Comparison of ENCODE assay signal across 8 cellular contexts in the genomic region with DNA sequence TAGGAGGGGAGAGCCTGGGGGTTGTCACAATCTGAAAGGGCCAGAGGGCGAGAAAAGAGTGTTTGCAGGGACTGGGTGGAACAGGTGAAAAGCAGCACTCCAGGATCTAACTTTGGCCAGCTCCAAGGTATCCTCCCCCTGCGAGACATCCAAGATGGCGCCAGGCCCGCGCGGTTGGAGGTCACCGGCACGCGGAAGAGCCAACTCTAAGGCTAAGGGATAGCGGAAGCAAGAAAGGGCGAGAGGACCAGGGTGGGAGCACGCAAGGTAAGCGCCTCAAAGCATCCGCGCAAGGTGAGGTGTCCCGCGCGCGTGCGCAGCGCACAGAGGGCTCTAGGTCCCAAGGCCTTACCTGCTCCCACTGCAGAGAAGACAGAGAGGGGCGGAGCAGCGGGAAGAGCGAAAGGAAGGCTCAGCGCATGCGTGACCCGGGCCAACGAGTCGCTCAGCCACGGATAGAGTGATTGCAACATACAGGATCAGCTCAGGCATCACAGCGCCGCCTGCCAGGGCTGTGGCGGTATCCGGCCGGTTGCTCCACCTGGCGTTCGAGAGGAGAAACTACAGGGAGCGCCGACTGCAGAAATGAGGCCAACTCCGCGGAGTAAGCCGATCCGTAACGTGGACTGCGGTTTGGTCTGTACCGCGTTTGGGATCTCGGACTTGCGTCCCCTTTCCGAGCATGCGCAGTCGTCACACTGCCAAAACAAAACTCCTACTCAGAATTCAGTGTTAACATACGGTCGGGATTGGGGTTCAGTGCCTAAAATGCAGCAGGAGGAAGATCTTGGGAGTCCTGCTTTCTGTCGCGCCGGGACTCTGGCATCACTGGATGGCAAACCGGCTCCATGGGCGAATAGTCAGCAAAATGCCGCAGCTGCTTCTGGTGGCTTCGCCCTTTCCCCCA. TPM values are rescaled to one million over a fixed set of nuclear protein-coding genes. Genes with fewer than 3 reads are reported as not detected.
A peak's percentile ranks its signal among the peaks of the same experiment; 100 is the strongest.
DNase-seq lines count a peak whose midpoint lies in the region; ATAC-seq and TF ChIP-seq lines count a peak whose summit lies in the region.

A gene (minus strand): TSS at position 383 of the 907 bp plus-strand sequence. CDS start 3,469 bp downstream, outside the sequence.

- no peaks in the 10 kb centered on the region for H3K27me3 ChIP-seq in gastroesophageal sphincter

- peak; percentile 94 for ATAC-seq in HG02571 (IDR thresholded peaks at IDR 0.05; ENCODE audit: unreplicated experiment)
- peak; percentile 96 for ATAC-seq in gastroesophageal sphincter

- H3K4me1 ChIP-seq in gastroesophageal sphincter, result peaks cover 3 to 63% (median 9%) of the 10 kb centered on the region in 3 donors

- DNase-seq in GM10266 (ENCODE audit: extremely low spot score) (peak; percentile 96), NB4 (ENCODE audit: low read depth) (peak; percentile 99), SK-N-MC (ENCODE audit: low read depth, low spot score) (peak; percentile 98), non-pigmented ciliary epithelial cell (ENCODE audit: low read depth) (peak; percentile 89), superior temporal gyrus (ENCODE audit: extremely low spot score) (peak; percentile 99)
- DNase-seq in activated naive CD4-positive, alpha-beta T cell treated with anti-CD3 and anti-CD28 coated beads, Interleukin-2, amount 10 ng/mL, durations not matched to agents 7 days and 5 days, result peak; percentile 98

- H3K4me3 ChIP-seq in NB4 (ENCODE audit: low read depth, low read length) (peak within 1 kb of the TSS; percentile 79), SK-N-MC (peak within 1 kb of the TSS; percentile 99), gastroesophageal sphincter (peak within 1 kb of the TSS; percentile 50 to 75)

- peaks cover 44% of the 10 kb centered on the region for H3K4me1 Mint-ChIP-seq in activated naive CD4-positive, alpha-beta T cell treated with anti-CD3 and anti-CD28 coated beads, Interleukin-2, amount 10 ng/mL, durations not matched to agents 7 days and 5 days

- peak; percentile 94 for TF ChIP-seq POLR2A in NB4 (IDR thresholded peaks at IDR 0.05; ENCODE audit: extremely low read depth, insufficient read length)
- TF ChIP-seq POLR2A in gastroesophageal sphincter (IDR thresholded peaks at IDR 0.05), result peak; percentile 11 to 27

- H3K9ac ChIP-seq in SK-N-MC (ENCODE audit: insufficient read length), result peak within 1 kb of the TSS; percentile 97

- H3K9me3 ChIP-seq in SK-N-MC (ENCODE audit: low read depth, low read length) (no peaks in the 10 kb centered on the region), gastroesophageal sphincter (no peaks in the 10 kb centered on the region)

- peak within 1 kb of the TSS; percentile 89 for H3K27ac ChIP-seq in SK-N-MC
- peak within 1 kb of the TSS; percentile 95 to 99 (median 98) for H3K27ac ChIP-seq in gastroesophageal sphincter

- peaks cover 39% of the 10 kb centered on the region for H3K36me3 ChIP-seq in SK-N-MC (ENCODE audit: insufficient read depth, low read length)
- H3K36me3 ChIP-seq in gastroesophageal sphincter, result peaks cover 0 to 27% of the 10 kb centered on the region in 2 donors

- H3K27ac Mint-ChIP-seq in activated naive CD4-positive, alpha-beta T cell treated with anti-CD3 and anti-CD28 coated beads, Interleukin-2, amount 10 ng/mL, durations not matched to agents 7 days and 5 days, result peak within 1 kb of the TSS; percentile 95

- H3K9me3 Mint-ChIP-seq in activated naive CD4-positive, alpha-beta T cell treated with anti-CD3 and anti-CD28 coated beads, Interleukin-2, amount 10 ng/mL, durations not matched to agents 7 days and 5 days, result no peaks in the 10 kb centered on the region

- peak within 1 kb of the TSS; percentile 97 for H3K4me3 Mint-ChIP-seq in activated naive CD4-positive, alpha-beta T cell treated with anti-CD3 and anti-CD28 coated beads, Interleukin-2, amount 10 ng/mL, durations not matched to agents 7 days and 5 days

- peaks cover 44% of the 10 kb centered on the region for H3K27me3 Mint-ChIP-seq in activated naive CD4-positive, alpha-beta T cell treated with anti-CD3 and anti-CD28 coated beads, Interleukin-2, amount 10 ng/mL, durations not matched to agents 7 days and 5 days

- no peak for TF ChIP-seq EP300 in gastroesophageal sphincter (IDR thresholded peaks at IDR 0.05)

- peak; percentile 99 for TF ChIP-seq CTCF in GM10266 (IDR thresholded peaks at IDR 0.05; ENCODE audit: control insufficient read depth, insufficient read depth, low read depth, missing control alignments)
- peak; percentile 99 for TF ChIP-seq CTCF in NB4 (IDR thresholded peaks at IDR 0.05; ENCODE audit: low read depth, low read length)
- TF ChIP-seq CTCF in gastroesophageal sphincter (IDR thresholded peaks at IDR 0.05), result peak; percentile 81 to 100 (median 98)

- WGBS in gastroesophageal sphincter (ENCODE audit: low coverage in 1 of 2), 2 donors, result 0% methylated on average over 1 to 13 of the region's 61 CpGs

- CTCF ChIA-PET in activated naive CD4-positive, alpha-beta T cell treated with anti-CD3 and anti-CD28 coated beads, Interleukin-2, amount 10 ng/mL, durations not matched to agents 7 days and 5 days (lab: Charles Lee), result interaction anchor here (0.5 to 6.6 kb wide), 29 partner anchors 8 to 331 kb away, joined by 3 to 95 read pairs (median 4); a partner anchor contains a TSS

- peaks cover 29% of the 10 kb centered on the region for H3K36me3 Mint-ChIP-seq in activated naive CD4-positive, alpha-beta T cell treated with anti-CD3 and anti-CD28 coated beads, Interleukin-2, amount 10 ng/mL, durations not matched to agents 7 days and 5 days

RNA-seq across cellular contexts. Expression of the gene that starts here (rescaled TPM):
- 100 to 1,000 TPM; 197 to 324 (median 245) TPM for total RNA-seq in gastroesophageal sphincter

Comparison
In these comparisons a context has a peak if more than half of its experiments do, and no peak if none do; other contexts are left out.
1. Peak in every context shown above with its lines: DNase-seq, ATAC-seq, H3K4me3 ChIP-seq and H3K27ac ChIP-seq.